35 cellular contexts compared by ENCODE assay signal in genomic region chr18:57347784-57348183, GRCh38. TPM values are rescaled to one million over a fixed set of nuclear protein-coding genes. Genes with fewer than 3 reads are reported as not detected.
"Had no signal": no experiment of that assay in that cellular context is flagged by ENCODE, and none has a peak within 500 bp of the region (broad histone marks: within the 10 kb centered on the region; RNA-seq: fewer than 3 reads in every experiment).

No MANE protein-coding gene starts in this region.

- H3K36me3 Mint-ChIP-seq: activated CD4-positive, alpha-beta memory T cell treated with anti-CD3 and anti-CD28 coated beads for 36 hours; activated naive CD4-positive, alpha-beta T cell treated with anti-CD3 and anti-CD28 coated beads, Interleukin-2, amount 10 ng/mL, durations not matched to agents 7 days and 5 days; activated naive CD8-positive, alpha-beta T cell treated with anti-CD3 and anti-CD28 coated beads, Interleukin-2, amount 10 ng/mL, durations not matched to agents 7 days and 5 days; brain had no signal

- H3K9me3 Mint-ChIP-seq: activated CD4-positive, alpha-beta memory T cell treated with anti-CD3 and anti-CD28 coated beads for 36 hours; activated CD4-positive, alpha-beta T cell treated with anti-CD3 and anti-CD28 coated beads, Interleukin-2, amount 10 ng/mL, durations not matched to agents 24 days and 14 days; activated naive CD4-positive, alpha-beta T cell treated with anti-CD3 and anti-CD28 coated beads, Interleukin-2, amount 10 ng/mL, durations not matched to agents 7 days and 5 days; activated naive CD4-positive, alpha-beta T cell treated with anti-CD3 and anti-CD28 coated beads, Interleukin-2, amount 50 U/mL, for 72 hours; activated naive CD8-positive, alpha-beta T cell treated with anti-CD3 and anti-CD28 coated beads, Interleukin-2, amount 10 ng/mL, durations not matched to agents 7 days and 5 days; activated T-cell treated with anti-CD3 and anti-CD28 coated beads, Interleukin-2, amount 50 U/mL, for 24 hours; activated T-cell treated with anti-CD3 and anti-CD28 coated beads, Interleukin-2, amount 50 U/mL, for 72 hours had no signal

- H3K27me3 ChIP-seq: ascending aorta, colonic mucosa had no signal

- H3K36me3 ChIP-seq: ascending aorta, breast epithelium, cardiac muscle cell, colonic mucosa, esophagus squamous epithelium, gastroesophageal sphincter, heart left ventricle had no signal

- H3K4me3 Mint-ChIP-seq: activated CD4-positive, alpha-beta memory T cell treated with anti-CD3 and anti-CD28 coated beads for 36 hours; activated CD4-positive, alpha-beta T cell treated with anti-CD3 and anti-CD28 coated beads for 36 hours; activated CD4-positive, alpha-beta T cell treated with anti-CD3 and anti-CD28 coated beads, Interleukin-2, amount 10 ng/mL, durations not matched to agents 24 days and 14 days; activated naive CD4-positive, alpha-beta T cell treated with anti-CD3 and anti-CD28 coated beads, Interleukin-2, amount 10 ng/mL, durations not matched to agents 7 days and 5 days; activated naive CD8-positive, alpha-beta T cell treated with anti-CD3 and anti-CD28 coated beads, Interleukin-2, amount 10 ng/mL, durations not matched to agents 7 days and 5 days; activated T-cell treated with anti-CD3 and anti-CD28 coated beads, Interleukin-2, amount 50 U/mL, for 24 hours; activated T-cell treated with anti-CD3 and anti-CD28 coated beads, Interleukin-2, amount 50 U/mL, for 72 hours; brain had no signal

- H3K9me3 ChIP-seq: ascending aorta, breast epithelium, colonic mucosa, esophagus squamous epithelium, gastroesophageal sphincter, heart left ventricle had no signal

- H3K27ac ChIP-seq: ascending aorta, breast epithelium, cardiac muscle cell, colonic mucosa, epithelial cell of prostate, esophagus squamous epithelium, gastroesophageal sphincter, heart left ventricle had no signal

- H3K27ac Mint-ChIP-seq: activated CD4-positive, alpha-beta memory T cell treated with anti-CD3 and anti-CD28 coated beads for 36 hours; activated CD4-positive, alpha-beta T cell treated with anti-CD3 and anti-CD28 coated beads for 36 hours; activated CD4-positive, alpha-beta T cell treated with anti-CD3 and anti-CD28 coated beads, Interleukin-2, amount 10 ng/mL, durations not matched to agents 24 days and 14 days; activated naive CD4-positive, alpha-beta T cell treated with anti-CD3 and anti-CD28 coated beads, Interleukin-2, amount 10 ng/mL, durations not matched to agents 7 days and 5 days; activated naive CD4-positive, alpha-beta T cell treated with anti-CD3 and anti-CD28 coated beads, Interleukin-2, amount 50 U/mL, for 72 hours; activated naive CD8-positive, alpha-beta T cell treated with anti-CD3 and anti-CD28 coated beads, Interleukin-2, amount 10 ng/mL, durations not matched to agents 7 days and 5 days; activated T-cell treated with anti-CD3 and anti-CD28 coated beads, Interleukin-2, amount 50 U/mL, for 24 hours; activated T-cell treated with anti-CD3 and anti-CD28 coated beads, Interleukin-2, amount 50 U/mL, for 72 hours; brain had no signal

- H3K4me1 Mint-ChIP-seq: activated CD4-positive, alpha-beta T cell treated with anti-CD3 and anti-CD28 coated beads for 36 hours; activated naive CD4-positive, alpha-beta T cell treated with anti-CD3 and anti-CD28 coated beads, Interleukin-2, amount 10 ng/mL, durations not matched to agents 7 days and 5 days; activated naive CD8-positive, alpha-beta T cell treated with anti-CD3 and anti-CD28 coated beads, Interleukin-2, amount 10 ng/mL, durations not matched to agents 7 days and 5 days had no signal

- ATAC-seq: activated CD4-positive, alpha-beta T cell treated with anti-CD3 and anti-CD28 coated beads for 36 hours; activated naive CD4-positive, alpha-beta T cell treated with anti-CD3 and anti-CD28 coated beads, Interleukin-2, amount 50 U/mL, for 72 hours; activated T-cell treated with anti-CD3 and anti-CD28 coated beads, Interleukin-2, amount 50 U/mL, for 72 hours; gastroesophageal sphincter; heart left ventricle had no signal

- H3K4me1 ChIP-seq: ascending aorta, breast epithelium, colonic mucosa, esophagus squamous epithelium had no signal

- DNase-seq: activated CD4-positive, alpha-beta memory T cell treated with anti-CD3 and anti-CD28 coated beads for 36 hours; activated CD4-positive, alpha-beta T cell treated with anti-CD3 and anti-CD28 coated beads for 36 hours; activated CD4-positive, alpha-beta T cell treated with anti-CD3 and anti-CD28 coated beads, Interleukin-2, amount 10 ng/mL, durations not matched to agents 24 days and 14 days; activated CD4-positive, CD25-positive, alpha-beta regulatory T cell; activated CD4-positive, CD25-positive, alpha-beta regulatory T cell treated with anti-CD3 and anti-CD28 coated beads, Interleukin-2, amount 50 U/mL, for 72 hours; activated CD8-positive, alpha-beta memory T cell treated with anti-CD3 and anti-CD28 coated beads, Interleukin-2, amount 50 U/mL, for 48 hours; activated gamma-delta T cell; activated naive CD4-positive, alpha-beta T cell; activated naive CD4-positive, alpha-beta T cell treated with anti-CD3 and anti-CD28 coated beads, Interleukin-2, amount 10 ng/mL, durations not matched to agents 7 days and 5 days; activated naive CD8-positive, alpha-beta T cell treated with anti-CD3 and anti-CD28 coated beads, Interleukin-2, amount 10 ng/mL, durations not matched to agents 7 days and 5 days; activated T-cell treated with anti-CD3 and anti-CD28 coated beads for 4 hours; activated T-cell treated with anti-CD3 and anti-CD28 coated beads, Interleukin-2, amount 50 U/mL, for 24 hours; activated T-cell treated with anti-CD3 and anti-CD28 coated beads, Interleukin-2, amount 50 U/mL, for 72 hours; central memory CD4-positive, alpha-beta T cell; cerebellar nuclear complex; colonic mucosa; effector CD8-positive, alpha-beta T cell; esophagus squamous epithelium; foreskin melanocyte; heart left ventricle; T-helper 2 cell had no signal

- H3K4me3 ChIP-seq: ascending aorta, breast epithelium, cardiac muscle cell, colonic mucosa, esophagus squamous epithelium, gastroesophageal sphincter, heart left ventricle had no signal

RNA-seq across cellular contexts. Expression of gene ST8SIA3, which starts 4.6 kb away (rescaled TPM):
- total RNA-seq: activated CD4-positive, alpha-beta memory T cell treated with anti-CD3 and anti-CD28 coated beads for 36 hours; activated CD4-positive, alpha-beta T cell treated with anti-CD3 and anti-CD28 coated beads for 36 hours; activated CD4-positive, alpha-beta T cell treated with anti-CD3 and anti-CD28 coated beads, Interleukin-2, amount 10 ng/mL, durations not matched to agents 24 days and 14 days; activated naive CD4-positive, alpha-beta T cell treated with anti-CD3 and anti-CD28 coated beads, Interleukin-2, amount 50 U/mL, for 72 hours; activated naive CD8-positive, alpha-beta T cell treated with anti-CD3 and anti-CD28 coated beads, Interleukin-2, amount 10 ng/mL, durations not matched to agents 7 days and 5 days; activated T-cell treated with anti-CD3 and anti-CD28 coated beads, Interleukin-2, amount 50 U/mL, for 72 hours; ascending aorta; breast epithelium; cardiac muscle cell; dermis microvascular lymphatic vessel endothelial cell; endothelial cell of umbilical vein; esophagus squamous epithelium; fibroblast of lung; fibroblast of villous mesenchyme; glomerular endothelial cell; T-helper 1 cell treated with Interleukin-12 subunit alpha and Interleukin-12 subunit beta and Interleukin-4 antibody, amounts not matched to agents 30 ng/mL and 1 ng/mL, for 36 hours had no signal
- polyA plus RNA-seq: cardiac muscle cell, endothelial cell of umbilical vein, esophagus, fibroblast of lung, heart left ventricle had no signal
